In the genomic region with DNA sequence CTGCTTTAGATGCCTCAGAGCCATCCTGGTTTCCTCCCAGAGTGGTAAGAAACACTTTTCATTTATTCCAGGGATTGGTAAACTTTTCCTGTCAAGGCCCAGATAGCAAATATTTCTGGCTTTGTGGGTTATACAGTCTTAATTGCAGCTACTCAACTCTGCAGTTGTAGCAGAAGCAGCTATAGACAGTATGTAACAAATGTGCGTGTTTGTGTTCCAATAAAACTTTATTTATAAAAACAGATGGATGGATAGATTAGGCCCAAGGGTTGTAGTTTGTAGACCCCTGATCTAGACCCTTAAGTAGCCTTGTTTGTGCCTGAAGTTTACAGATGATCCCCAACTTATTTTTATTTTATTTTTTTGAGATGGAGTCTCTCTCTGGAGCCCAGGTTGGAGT, we compare ENCODE assay signal across 26 cellular contexts. TPM values are rescaled to one million over a fixed set of nuclear protein-coding genes. Genes with fewer than 3 reads are reported as not detected.
DNase-seq lines count a peak whose midpoint lies in the region; ATAC-seq, FAIRE-seq and TF ChIP-seq lines count a peak whose summit lies in the region.
"Had no signal": no experiment of that assay in that cellular context is flagged by ENCODE, and none has a peak within 500 bp of the region (broad histone marks: within the 10 kb centered on the region; RNA-seq: fewer than 3 reads in every experiment).

No MANE protein-coding gene starts in this region.

- H3K27ac ChIP-seq in A549 (peak overlapping the region; percentile 87 to 92), esophagus muscularis mucosa (replicated peaks in 1 of 4) (no peak overlapping the region)
- H3K27ac ChIP-seq: BLaER1 treated with 17β-estradiol and CSF1 and Interleukin-3, amounts not matched to agents 10 nM and 100 nM; SJCRH30 had no signal

- no peak for FAIRE-seq in A549 (lab: Jason Lieb, UNC)
- FAIRE-seq: D721Med, G401.6 had no signal

- H3K9ac ChIP-seq in adipocyte (ENCODE audit: low read length), result peak overlapping the region; percentile 53
- H3K9ac ChIP-seq: BLaER1 treated with 17β-estradiol and CSF1 and Interleukin-3, amounts not matched to agents 10 nM and 100 nM had no signal

- TF ChIP-seq CTCF in A549 (IDR thresholded peaks at IDR 0.05) (no peak), esophagus muscularis mucosa (IDR thresholded peaks at IDR 0.05) (no peak)

- intact Hi-C loops in esophagus muscularis mucosa (cut with DNase I), result no loop called here

- CTCF ChIA-PET in A549 (lab: Yijun Ruan, JAX), result interaction anchor here (1.1 to 1.8 kb wide), 3 partner anchors 21 to 33 kb away, joined by 4 to 6 read pairs (median 4); no protein-coding TSS in a partner anchor

- POLR2A ChIA-PET in A549 (lab: Yijun Ruan, JAX), result no interaction called here

- H3K4me1 ChIP-seq in A549, result peaks cover 77% of the 10 kb centered on the region
- H3K4me1 ChIP-seq in adipocyte (ENCODE audit: control insufficient read depth, insufficient read depth, low read length), result peaks cover 90% of the 10 kb centered on the region
- peaks cover 0 to 22% (median 11%) of the 10 kb centered on the region in 4 donors for H3K4me1 ChIP-seq in esophagus muscularis mucosa
- H3K4me1 ChIP-seq: BLaER1 treated with 17β-estradiol and CSF1 and Interleukin-3, amounts not matched to agents 10 nM and 100 nM had no signal

- H3K4me3 ChIP-seq in A549 (no peak overlapping the region), adipocyte (ENCODE audit: low read length) (no peak overlapping the region), esophagus muscularis mucosa (no peak overlapping the region)
- H3K4me3 ChIP-seq: BLaER1 treated with 17β-estradiol and CSF1 and Interleukin-3, amounts not matched to agents 10 nM and 100 nM; MG63; SJCRH30 had no signal

- WGBS in A549 (ENCODE audit: missing lambda C conversion rate), result 93% methylated on average over 1 of the region's 1 CpG
- 41% methylated on average over 1 of the region's 1 CpG for WGBS in esophagus muscularis mucosa

- H3K9me3 ChIP-seq in A549 (no peaks in the 10 kb centered on the region), adipocyte (ENCODE audit: control insufficient read depth, low read length) (no peaks in the 10 kb centered on the region), esophagus muscularis mucosa (no peaks in the 10 kb centered on the region)
- H3K9me3 ChIP-seq: MG63, SJCRH30 had no signal

- peak overlapping the region; percentile 73; the same call in 1 of the 3 replicates for H3K4me2 ChIP-seq in A549
- H3K4me2 ChIP-seq: BLaER1 treated with 17β-estradiol and CSF1 and Interleukin-3, amounts not matched to agents 10 nM and 100 nM had no signal

- ATAC-seq in A549 (no peak), HG03159 (IDR thresholded peaks at IDR 0.05; ENCODE audit: unreplicated experiment) (no peak), HG02610 (IDR thresholded peaks at IDR 0.05; ENCODE audit: unreplicated experiment) (no peak)
- ATAC-seq: PC-3, Right ventricle myocardium inferior, SK-N-SH treated with all-trans-retinoic acid at 6 μM for 48 hours had no signal

- peaks cover 71% of the 10 kb centered on the region for H3K36me3 ChIP-seq in adipocyte (ENCODE audit: control insufficient read depth, insufficient read depth, low read length, severe bottlenecking)
- H3K36me3 ChIP-seq in esophagus muscularis mucosa, result peaks cover 6 to 27% (median 21%) of the 10 kb centered on the region in 4 donors
- H3K36me3 ChIP-seq: BLaER1 treated with 17β-estradiol and CSF1 and Interleukin-3, amounts not matched to agents 10 nM and 100 nM had no signal

- TF ChIP-seq POLR2A in A549 (IDR thresholded peaks at IDR 0.05; ENCODE audit: low read length), result no peak
- TF ChIP-seq POLR2A in esophagus muscularis mucosa (IDR thresholded peaks at IDR 0.05; ENCODE audit: low read depth), result no peak

- H3K27me3 ChIP-seq in adipocyte (replicated peaks; ENCODE audit: control insufficient read depth, insufficient read depth, low read length) (no peaks in the 10 kb centered on the region), esophagus muscularis mucosa (peaks cover 0 to 25% (median 0%) of the 10 kb centered on the region in 4 donors)
- H3K27me3 ChIP-seq: BLaER1 treated with 17β-estradiol and CSF1 and Interleukin-3, amounts not matched to agents 10 nM and 100 nM; MG63; SJCRH30 had no signal

- DNase-seq in A549 (ENCODE audit: low read depth in 1 of 2, low spot score in 1 of 2) (no peak), adipocyte (ENCODE audit: low read depth) (no peak), esophagus muscularis mucosa (ENCODE audit: extremely low spot score) (peak; percentile 60), renal cortical epithelial cell (ENCODE audit: low read depth) (peak; percentile 30), AG08395 (ENCODE audit: low spot score) (no peak)
- DNase-seq in effector CD8-positive, alpha-beta T cell (lab: John Stamatoyannopoulos, UW), result no peak
- DNase-seq: 8988T; AML-193; CD4-positive, alpha-beta T cell; DMS53; KG1; MG63; NCI-H2029; NCI-H446 treated with DMSO at 0.1 percent for 48 hours; NCI-H526; NCI-H82; NK-92 treated with Interleukin-12 subunit alpha and Interleukin-12 subunit beta, amount 100 ng/mL, for 24 hours; PC-3; SJCRH30 had no signal

- TF ChIP-seq EP300 in A549 (IDR thresholded peaks at IDR 0.05), result no peak
- TF ChIP-seq EP300 in esophagus muscularis mucosa (IDR thresholded peaks at IDR 0.05), result no peak

- TF ChIP-seq RAD21 in A549 (conservative IDR thresholded peaks at IDR 0.05 in 1 of 2, IDR thresholded peaks at IDR 0.05 in 1 of 2), result no peak

TF ChIP-seq in A549, 52 proteins besides CTCF, POLR2A, EP300 and RAD21:
- TF ChIP-seq FOXS1 (CRISPR knock-in tag; IDR thresholded peaks at IDR 0.05) (no peak), ZFP36 (IDR thresholded peaks at IDR 0.05; ENCODE audit: borderline replicate concordance, partially characterized antibody) (no peak), PHF8 (IDR thresholded peaks at IDR 0.05; ENCODE audit: borderline replicate concordance, low read depth) (no peak), MAFK (IDR thresholded peaks at IDR 0.05; ENCODE audit: partially characterized antibody) (no peak), KDM1A (IDR thresholded peaks at IDR 0.05; ENCODE audit: low read depth) (no peak), SMC3 (IDR thresholded peaks at IDR 0.05) (no peak), RARB (CRISPR knock-in tag; IDR thresholded peaks at IDR 0.05) (no peak)
TF ChIP-seq in A549: peak in this region for 0.

RNA-seq across cellular contexts. Expression of a gene that starts 17.9 kb away (rescaled TPM):
- polyA plus RNA-seq in A549 (2011; rRNA removed) (285 and 296 TPM in 2 replicates), A549 (2017; fragmentation: RNase III; extraction: RNeasy Plus Mini Kit Qiagen cat#74134 plus additional on column Dnase treatment) (295 to 421 TPM (median 390 TPM) in 3 replicates)
- 196 and 199 TPM in 2 replicates for polyA plus RNA-seq in A549 (2012; cell fraction: cytosol; rRNA removed)
- 179 and 198 TPM in 2 replicates for polyA plus RNA-seq in A549 (2012; cell fraction: nucleus; rRNA removed)
- 123 and 152 TPM in 2 replicates for polyA minus RNA-seq in A549 (2011; rRNA and poly(A)+ RNA removed)
- total RNA-seq in esophagus muscularis mucosa (100 to 1,000 TPM in 3 of 4 donors, 10 to 100 TPM in 1; 88.9 to 599 (median 293) TPM), renal cortical epithelial cell (1,571 and 2,593 TPM in 2 replicates)
- total RNA-seq: CD4-positive, alpha-beta T cell had no signal

Comparison
In these comparisons a context has a peak if more than half of its experiments do, and no peak if none do; other contexts are left out.
1. DNase-seq: peak in esophagus muscularis mucosa (single experiment) and renal cortical epithelial cell (single experiment); none in A549 (0 of 2), adipocyte (single experiment), AG08395 (single experiment) and effector CD8-positive, alpha-beta T cell (single experiment).
2. H3K27ac ChIP-seq: peak in A549 (2 of 2); none in esophagus muscularis mucosa (0 of 4).